24 cellular contexts compared by ENCODE assay signal in the genomic region with DNA sequence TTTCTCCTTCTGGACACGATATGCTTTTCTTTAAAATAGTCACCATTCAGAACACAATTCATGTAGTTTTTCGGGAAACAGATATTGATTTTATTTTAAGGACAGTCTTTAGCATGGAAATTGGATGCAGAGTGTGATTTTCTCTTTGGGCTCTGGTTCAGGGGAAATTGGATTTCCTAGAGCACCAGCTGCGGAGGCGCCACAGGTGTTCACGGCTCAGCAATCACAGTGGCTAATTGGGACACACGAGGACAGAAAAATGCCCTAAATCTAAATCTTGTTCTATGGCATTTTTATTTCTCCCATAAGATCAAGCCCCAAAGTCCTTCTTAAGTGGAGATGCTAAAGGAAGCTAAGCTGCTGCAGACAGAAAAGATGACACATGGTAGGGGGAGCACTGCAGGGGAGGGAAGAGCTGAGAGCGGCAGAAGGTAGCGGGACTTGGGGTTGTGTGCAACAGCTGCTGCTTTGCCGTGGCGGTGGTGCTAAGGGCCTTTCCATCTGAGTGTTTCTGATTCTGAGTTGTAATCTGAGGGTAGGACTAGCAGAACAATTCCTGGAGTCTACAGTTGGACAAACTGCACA.
"Had no signal": no experiment of that assay in that cellular context is flagged by ENCODE, and none has a peak within 500 bp of the region (broad histone marks: within the 10 kb centered on the region; RNA-seq: fewer than 3 reads in every experiment).

No MANE protein-coding gene starts in this region.

- H3K4me3 ChIP-seq: Peyer's patch had no signal

- H3K27me3 ChIP-seq: Peyer's patch had no signal

- H3K36me3 Mint-ChIP-seq: activated naive CD4-positive, alpha-beta T cell treated with anti-CD3 and anti-CD28 coated beads, Interleukin-2, amount 50 U/mL, for 24 hours had no signal

- H3K9me3 ChIP-seq: Peyer's patch had no signal

- H3K4me1 Mint-ChIP-seq: activated B cell treated with CpG ODN at 0.5 μM for 24 hours; activated naive CD4-positive, alpha-beta T cell treated with anti-CD3 and anti-CD28 coated beads, Interleukin-2, amount 50 U/mL, for 24 hours; T-helper 17 cell had no signal

- H3K27ac Mint-ChIP-seq: activated B cell treated with CpG ODN at 0.5 μM for 24 hours; activated CD8-positive, alpha-beta T cell treated with anti-CD3 and anti-CD28 coated beads for 36 hours; activated naive CD4-positive, alpha-beta T cell treated with anti-CD3 and anti-CD28 coated beads, Interleukin-2, amount 50 U/mL, for 24 hours; activated T-cell treated with anti-CD3 and anti-CD28 coated beads, Interleukin-2, amount 50 U/mL, for 72 hours; T-helper 17 cell had no signal

- H3K9me3 Mint-ChIP-seq: activated B cell treated with CpG ODN at 0.5 μM for 24 hours; activated CD8-positive, alpha-beta T cell treated with anti-CD3 and anti-CD28 coated beads for 36 hours had no signal

- H3K27me3 Mint-ChIP-seq: activated B cell treated with CpG ODN at 0.5 μM for 24 hours; activated CD8-positive, alpha-beta T cell treated with anti-CD3 and anti-CD28 coated beads for 36 hours; activated naive CD4-positive, alpha-beta T cell treated with anti-CD3 and anti-CD28 coated beads, Interleukin-2, amount 50 U/mL, for 24 hours had no signal

- ATAC-seq: activated CD8-positive, alpha-beta T cell treated with anti-CD3 and anti-CD28 coated beads for 36 hours; activated T-cell treated with anti-CD3 and anti-CD28 coated beads, Interleukin-2, amount 50 U/mL, for 72 hours; T-helper 17 cell had no signal

- H3K36me3 ChIP-seq: Peyer's patch had no signal

- H3K4me3 Mint-ChIP-seq: activated B cell treated with CpG ODN at 0.5 μM for 24 hours; activated CD8-positive, alpha-beta T cell treated with anti-CD3 and anti-CD28 coated beads for 36 hours; activated naive CD4-positive, alpha-beta T cell treated with anti-CD3 and anti-CD28 coated beads, Interleukin-2, amount 50 U/mL, for 24 hours; activated T-cell treated with anti-CD3 and anti-CD28 coated beads, Interleukin-2, amount 50 U/mL, for 72 hours; T-helper 17 cell had no signal

- H3K27ac ChIP-seq: Peyer's patch, RWPE1 had no signal

- H3K4me1 ChIP-seq: Peyer's patch had no signal

- DNase-seq: activated B cell treated with CpG ODN at 0.5 μM for 24 hours; activated CD4-positive, alpha-beta T cell treated with anti-CD3 and anti-CD28 coated beads, Interleukin-2, amount 50 U/mL, for 1 hour; activated CD8-positive, alpha-beta memory T cell treated with anti-CD3 and anti-CD28 coated beads, Interleukin-2, amount 50 U/mL, for 4 hours; activated CD8-positive, alpha-beta T cell treated with anti-CD3 and anti-CD28 coated beads for 36 hours; activated naive CD4-positive, alpha-beta T cell; activated T-cell treated with anti-CD3 and anti-CD28 coated beads, Interleukin-2, amount 50 U/mL, for 72 hours; aorta; central memory CD4-positive, alpha-beta T cell; IMR-90; Kasumi-1; KBM-7; NCI-H1048; NCI-H146; NCI-H2029; NCI-H2107; NCI-H510A treated with DMSO at 0.1 percent for 48 hours; NCI-H748 treated with DMSO at 0.1 percent for 48 hours; NK-92 treated with Interleukin-12 subunit alpha and Interleukin-12 subunit beta, amount 100 ng/mL, for 24 hours; Peyer's patch; Right ventricle myocardium superior; T-helper 17 cell; T-helper 9 cell had no signal
